Comparison of ENCODE assay signal across 9 cellular contexts in the genomic region with DNA sequence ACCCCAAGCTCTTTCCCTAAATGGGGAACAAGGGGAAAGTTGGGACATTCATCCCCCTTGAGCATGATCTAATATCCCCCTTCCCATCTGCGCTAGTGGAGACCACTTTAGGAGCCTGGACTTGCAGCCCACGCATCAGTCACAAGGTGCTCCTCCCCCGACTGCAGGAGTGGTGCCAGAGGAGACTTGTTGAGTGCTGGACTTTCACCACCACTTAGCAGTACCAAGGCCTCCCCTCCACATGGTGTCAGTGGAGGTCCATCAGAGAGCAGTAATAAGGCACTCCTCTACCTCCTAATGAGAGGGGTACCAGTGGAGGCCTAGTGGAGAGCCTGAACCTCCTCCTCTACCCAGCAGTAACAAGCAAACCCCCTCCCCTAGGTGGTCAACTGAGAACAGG. TPM values are rescaled to one million over a fixed set of nuclear protein-coding genes. Genes with fewer than 3 reads are reported as not detected.
DNase-seq lines count a peak whose midpoint lies in the region; ATAC-seq and TF ChIP-seq lines count a peak whose summit lies in the region.
"Had no signal": no experiment of that assay in that cellular context is flagged by ENCODE, and none has a peak within 500 bp of the region (broad histone marks: within the 10 kb centered on the region; RNA-seq: fewer than 3 reads in every experiment).

No MANE protein-coding gene starts in this region.

- WGBS in liver, result 44% methylated on average over 3 of the region's 3 CpGs
- no CpG with 5 or more reads among the region's 3 CpGs for WGBS in trophoblast cell (ENCODE audit: extremely low coverage, insufficient coverage, insufficient read length)

- H3K27ac ChIP-seq in liver (ENCODE audit: low read depth in 1 of 2, low read length in 2 of 2) (no peak overlapping the region), trophoblast cell (ENCODE audit: low read depth, low read length) (no peak overlapping the region)
- H3K27ac ChIP-seq: C4-2B had no signal

- no peak overlapping the region for H2BK12ac ChIP-seq in trophoblast cell (ENCODE audit: low read length)

- H3K79me2 ChIP-seq in trophoblast cell (ENCODE audit: control insufficient read depth, insufficient read depth, low read length, poor library complexity), result no peaks in the 10 kb centered on the region

- no peak overlapping the region for H3K18ac ChIP-seq in trophoblast cell (ENCODE audit: low read length)

- no peak overlapping the region for H2AFZ ChIP-seq in trophoblast cell (ENCODE audit: insufficient read depth, low read length, poor library complexity)

- H3K79me1 ChIP-seq in trophoblast cell (ENCODE audit: low read length), result no peaks in the 10 kb centered on the region

- TF ChIP-seq CTCF in liver (IDR thresholded peaks at IDR 0.05; ENCODE audit: low read depth, low read length, missing input control), result peak; percentile 61
- no peak for TF ChIP-seq CTCF in omental fat pad (IDR thresholded peaks at IDR 0.05)

- no peak overlapping the region for H3K4me2 ChIP-seq in trophoblast cell (ENCODE audit: low read length)

- H3K4me1 ChIP-seq in liver (ENCODE audit: control insufficient read depth in 4 of 4, insufficient read depth in 4 of 4, low read length in 3 of 4) (no peaks in the 10 kb centered on the region), trophoblast cell (ENCODE audit: control insufficient read depth in 1 of 2, insufficient read depth in 2 of 2, low read length in 2 of 2) (peaks cover 2 to 3% of the 10 kb centered on the region in 2 experiments)

- H4K12ac ChIP-seq in trophoblast cell (ENCODE audit: low read depth, low read length), result no peak overlapping the region

- no peak overlapping the region for H3K9ac ChIP-seq in liver (ENCODE audit: low read depth in 1 of 2, low read length in 2 of 2)
- no peak overlapping the region for H3K9ac ChIP-seq in trophoblast cell (ENCODE audit: low read length)

- no peak overlapping the region for H3K14ac ChIP-seq in trophoblast cell (ENCODE audit: low read length)

- no peaks in the 10 kb centered on the region for H3K9me3 ChIP-seq in liver (ENCODE audit: control insufficient read depth in 4 of 4, low read length in 3 of 4)
- H3K9me3 ChIP-seq in trophoblast cell (ENCODE audit: insufficient read depth, low read depth, low read length), result no peaks in the 10 kb centered on the region

- no peak overlapping the region for H4K8ac ChIP-seq in trophoblast cell (ENCODE audit: low read depth, low read length)

- H2AK5ac ChIP-seq in trophoblast cell (ENCODE audit: low read length), result no peak overlapping the region

- no peaks in the 10 kb centered on the region for H3K36me3 ChIP-seq in liver (ENCODE audit: control insufficient read depth in 4 of 4, insufficient read depth in 3 of 4, low read depth in 1 of 4, low read length in 3 of 4)
- peaks cover 0 to 2% of the 10 kb centered on the region in 2 experiments for H3K36me3 ChIP-seq in trophoblast cell (ENCODE audit: control insufficient read depth in 1 of 2, insufficient read depth in 2 of 2, low read length in 2 of 2)

- ATAC-seq in HG03066 (IDR thresholded peaks at IDR 0.05; ENCODE audit: low read depth, unreplicated experiment) (peak; percentile 92), omental fat pad (ENCODE audit: low FRiP score) (no peak), GM21390 (IDR thresholded peaks at IDR 0.05; ENCODE audit: unreplicated experiment) (no peak)

- no peak overlapping the region for H3K4ac ChIP-seq in trophoblast cell (ENCODE audit: low read depth, low read length)

- no peak overlapping the region for H2BK5ac ChIP-seq in trophoblast cell (ENCODE audit: low read depth, low read length, poor library complexity)

- peak; percentile 19 for DNase-seq in activated CD8-positive, alpha-beta memory T cell treated with anti-CD3 and anti-CD28 coated beads, Interleukin-2, amount 50 U/mL, for 4 hours
- DNase-seq in activated CD8-positive, alpha-beta memory T cell treated with anti-CD3 and anti-CD28 coated beads, Interleukin-2, amount 50 U/mL, for 48 hours, result no peak
- DNase-seq in activated CD4-positive, alpha-beta T cell treated with anti-CD3 and anti-CD28 coated beads for 48 hours, result peak; percentile 32
- DNase-seq in trophoblast cell (no peak), omental fat pad (ENCODE audit: low spot score) (no peak)

- no peak overlapping the region for H3K23ac ChIP-seq in trophoblast cell (ENCODE audit: low read length)

- H3K27me3 ChIP-seq in liver (ENCODE audit: control insufficient read depth in 4 of 4, insufficient read depth in 4 of 4, low read length in 3 of 4), result no peaks in the 10 kb centered on the region
- H3K27me3 ChIP-seq in trophoblast cell (ENCODE audit: insufficient read depth, low read length), result no peaks in the 10 kb centered on the region

- H3K4me3 ChIP-seq in liver (ENCODE audit: low read depth in 1 of 3, low read length in 3 of 3) (no peak overlapping the region), trophoblast cell (ENCODE audit: low read depth, low read length) (no peak overlapping the region)

- H4K91ac ChIP-seq in trophoblast cell (ENCODE audit: low read depth, low read length), result no peak overlapping the region

- TF ChIP-seq RAD21 in liver (IDR thresholded peaks at IDR 0.05), result peak; percentile 87 to 93

- no peak overlapping the region for H2BK120ac ChIP-seq in trophoblast cell (ENCODE audit: insufficient read depth, low read length, poor library complexity)

TF ChIP-seq in liver, 16 proteins besides CTCF, POLR2A, EP300 and RAD21:
- TF ChIP-seq HNF4A (conservative IDR thresholded peaks at IDR 0.05) (peak; percentile 30 to 38), MAX (IDR thresholded peaks at IDR 0.05) (no peak)

RNA-seq across cellular contexts. Expression of gene CAB39L, which starts 22.5 kb away (rescaled TPM):
- total RNA-seq in liver, result 1 to 10 TPM; 2.3 to 5.1 TPM
- 1 to 10 TPM; 1.8 to 1.9 TPM for polyA plus RNA-seq in liver
- 23.0 and 24.4 TPM in 2 replicates for polyA plus RNA-seq in trophoblast cell (2013)
- total RNA-seq in omental fat pad, result 10 to 100 TPM; 16.0 to 39.4 (median 25.7) TPM

RNA-seq across cellular contexts. Expression of gene SETDB2, which starts 22.7 kb away (rescaled TPM):
- 1 to 10 TPM; 6.2 TPM for total RNA-seq in liver
- polyA plus RNA-seq in liver, result 1 to 10 TPM; 1.9 to 3.5 TPM
- 2.5 and 2.7 TPM in 2 replicates for polyA plus RNA-seq in trophoblast cell (2013)
- total RNA-seq in omental fat pad, result 1 to 10 TPM; 5.6 to 9.6 (median 6.6) TPM

Comparison
In these comparisons a context has a peak if more than half of its experiments do, and no peak if none do; other contexts are left out.
1. DNase-seq: peak in activated CD8-positive, alpha-beta memory T cell treated with anti-CD3 and anti-CD28 coated beads, Interleukin-2, amount 50 U/mL, for 4 hours (single experiment) and activated CD4-positive, alpha-beta T cell treated with anti-CD3 and anti-CD28 coated beads for 48 hours (single experiment); none in activated CD8-positive, alpha-beta memory T cell treated with anti-CD3 and anti-CD28 coated beads, Interleukin-2, amount 50 U/mL, for 48 hours (single experiment), trophoblast cell (0 of 2) and omental fat pad (single experiment).